In genomic region chr14:101063121-101063520, GRCh38 we compare ENCODE assay signal across 27 cellular contexts.
"Had no signal": no experiment of that assay in that cellular context is flagged by ENCODE, and none has a peak within 500 bp of the region (broad histone marks: within the 10 kb centered on the region; RNA-seq: fewer than 3 reads in every experiment).

No MANE protein-coding gene starts in this region.

- ATAC-seq: activated CD4-positive, alpha-beta T cell treated with anti-CD3 and anti-CD28 coated beads for 36 hours; activated T-helper 17 cell treated with anti-CD3 and anti-CD28 coated beads, Interleukin-2, amount 50 U/mL, for 72 hours; K562; PC-3; T-helper 17 cell had no signal

- H3K9me3 ChIP-seq: breast epithelium had no signal

- H3K27me3 ChIP-seq: breast epithelium had no signal

- H3K4me1 ChIP-seq: breast epithelium had no signal

- H3K4me3 ChIP-seq: breast epithelium, K562 had no signal

- H3K36me3 ChIP-seq: breast epithelium had no signal

- FAIRE-seq: K562, RCC 7860 had no signal

- H3K27ac ChIP-seq: breast epithelium, VCaP had no signal

- DNase-seq: activated CD4-positive, alpha-beta memory T cell treated with anti-CD3 and anti-CD28 coated beads, Interleukin-2, amount 10 ng/mL, durations not matched to agents 7 days and 5 days; activated CD4-positive, alpha-beta T cell treated with anti-CD3 and anti-CD28 coated beads for 36 hours; activated CD4-positive, alpha-beta T cell treated with anti-CD3 and anti-CD28 coated beads, Interleukin-2, amount 50 U/mL, for 1 hour; activated CD4-positive, CD25-positive, alpha-beta regulatory T cell; activated gamma-delta T cell; activated naive CD4-positive, alpha-beta T cell treated with anti-CD3 and anti-CD28 coated beads for 36 hours; activated T-cell treated with anti-CD3 and anti-CD28 coated beads for 4 hours; activated T-cell treated with anti-CD3 and anti-CD28 coated beads, Interleukin-2, amount 50 U/mL, for 48 hours; amygdala; central memory CD4-positive, alpha-beta T cell; Karpas-422; MM.1S; NCI-H1105; NCI-H1436; NCI-H1694 treated with DMSO at 0.1 percent for 48 hours; NCI-H2029 treated with DMSO at 0.1 percent for 48 hours; NCI-H345; NCI-H510A treated with DMSO at 0.1 percent for 48 hours; NCI-H69; PC-3; SHP77 treated with DMSO at 0.1 percent for 48 hours; T-helper 17 cell had no signal
